ENCODE assay signal across 8 cellular contexts in the genomic region with DNA sequence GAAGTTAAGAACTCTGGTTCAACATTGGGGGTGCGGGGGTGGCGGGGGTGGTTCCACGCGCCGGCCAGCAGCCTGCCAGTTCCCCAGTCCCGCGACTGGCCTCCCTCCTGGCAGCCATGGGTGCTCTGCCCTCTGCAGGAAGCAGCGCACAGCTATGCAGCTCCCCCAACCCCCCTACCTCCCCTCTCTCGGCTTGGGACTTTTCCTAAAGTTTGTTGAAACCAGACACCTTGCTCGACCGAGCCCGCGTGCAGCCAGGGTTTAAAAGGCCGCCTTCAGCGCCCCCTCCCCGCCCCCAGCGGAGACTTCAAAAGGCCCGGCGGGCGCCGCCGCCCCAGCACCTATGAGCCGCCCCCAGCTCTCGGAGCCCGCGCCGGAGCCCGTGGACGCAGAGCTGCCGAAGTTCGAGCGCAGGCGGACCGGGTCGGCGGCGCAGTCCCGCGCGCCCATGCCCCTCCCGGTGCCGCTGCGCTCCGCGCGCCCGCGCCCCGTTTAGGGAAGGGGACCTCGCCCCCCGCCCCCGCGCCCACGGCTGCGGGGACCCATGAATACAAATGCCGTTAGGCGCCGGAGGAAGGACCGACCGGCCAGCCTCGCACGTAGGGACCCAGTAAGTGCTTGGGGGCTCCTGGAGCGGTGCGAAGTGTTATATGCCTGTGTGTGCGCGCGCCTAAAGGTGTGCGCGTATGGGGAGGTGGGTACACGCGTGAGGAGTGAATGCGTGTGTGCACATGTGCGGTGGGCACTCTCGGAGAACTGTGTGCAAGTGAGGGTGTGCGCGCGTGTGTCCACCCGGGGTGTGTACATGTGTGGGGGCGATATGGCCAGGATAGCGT. TPM values are rescaled to one million over a fixed set of nuclear protein-coding genes. Genes with fewer than 3 reads are reported as not detected.
DNase-seq lines count a peak whose midpoint lies in the region; ATAC-seq and TF ChIP-seq lines count a peak whose summit lies in the region.

No MANE protein-coding gene starts in this region.

- H3K27me3 ChIP-seq in tibial nerve: peaks cover 0 to 24% of the 10 kb centered on the region in 2 donors

- peak overlapping the region in 1 of 4 donors; percentile 34 for H3K27ac ChIP-seq in tibial nerve

- H3K36me3 Mint-ChIP-seq in activated CD8-positive, alpha-beta T cell treated with anti-CD3 and anti-CD28 coated beads for 36 hours (ENCODE audit: low read depth): no peaks in the 10 kb centered on the region
- no peaks in the 10 kb centered on the region for H3K36me3 Mint-ChIP-seq in activated CD8-positive, alpha-beta T cell treated with anti-CD3 and anti-CD28 coated beads, Interleukin-2, amount 10 ng/mL, durations not matched to agents 7 days and 5 days (ENCODE audit: low read depth)
- peaks cover 3% of the 10 kb centered on the region for H3K36me3 Mint-ChIP-seq in activated naive CD8-positive, alpha-beta T cell treated with anti-CD3 and anti-CD28 coated beads for 36 hours
- H3K36me3 Mint-ChIP-seq in immature natural killer cell: no peaks in the 10 kb centered on the region

- no peak for TF ChIP-seq CTCF in activated CD8-positive, alpha-beta T cell treated with anti-CD3 and anti-CD28 coated beads for 36 hours (IDR thresholded peaks at IDR 0.05)
- peak in 4 of 5 experiments; percentile 15 to 36 (median 30) for TF ChIP-seq CTCF in tibial nerve (IDR thresholded peaks at IDR 0.05)

- H3K4me3 Mint-ChIP-seq in activated CD8-positive, alpha-beta T cell treated with anti-CD3 and anti-CD28 coated beads for 36 hours: peak overlapping the region; percentile 44
- no peak overlapping the region for H3K4me3 Mint-ChIP-seq in activated CD8-positive, alpha-beta T cell treated with anti-CD3 and anti-CD28 coated beads, Interleukin-2, amount 10 ng/mL, durations not matched to agents 7 days and 5 days
- H3K4me3 Mint-ChIP-seq in activated naive CD8-positive, alpha-beta T cell treated with anti-CD3 and anti-CD28 coated beads for 36 hours: peak overlapping the region; percentile 72
- H3K4me3 Mint-ChIP-seq in immature natural killer cell: peak overlapping the region in 3 of 5 donors; percentile 64 to 72 (median 66)

- intact Hi-C loops in activated CD8-positive, alpha-beta T cell treated with anti-CD3 and anti-CD28 coated beads for 36 hours (cut with micrococcal nuclease): no loop called here

- H3K9me3 Mint-ChIP-seq in activated CD8-positive, alpha-beta T cell treated with anti-CD3 and anti-CD28 coated beads for 36 hours: no peaks in the 10 kb centered on the region
- no peaks in the 10 kb centered on the region for H3K9me3 Mint-ChIP-seq in activated CD8-positive, alpha-beta T cell treated with anti-CD3 and anti-CD28 coated beads, Interleukin-2, amount 10 ng/mL, durations not matched to agents 7 days and 5 days (ENCODE audit: insufficient read depth)
- H3K9me3 Mint-ChIP-seq in activated naive CD8-positive, alpha-beta T cell treated with anti-CD3 and anti-CD28 coated beads for 36 hours: no peaks in the 10 kb centered on the region
- peaks cover 0 to 6% (median 0%) of the 10 kb centered on the region in 6 donors for H3K9me3 Mint-ChIP-seq in immature natural killer cell

- TF ChIP-seq EP300 in tibial nerve (IDR thresholded peaks at IDR 0.05): no peak

- H3K36me3 ChIP-seq in tibial nerve: no peaks in the 10 kb centered on the region

- H3K27ac Mint-ChIP-seq in activated CD8-positive, alpha-beta T cell treated with anti-CD3 and anti-CD28 coated beads for 36 hours: no peak overlapping the region
- H3K27ac Mint-ChIP-seq in activated CD8-positive, alpha-beta T cell treated with anti-CD3 and anti-CD28 coated beads, Interleukin-2, amount 10 ng/mL, durations not matched to agents 7 days and 5 days: no peak overlapping the region
- no peak overlapping the region for H3K27ac Mint-ChIP-seq in activated naive CD8-positive, alpha-beta T cell treated with anti-CD3 and anti-CD28 coated beads for 36 hours
- no peak overlapping the region for H3K27ac Mint-ChIP-seq in immature natural killer cell

- H3K9me3 ChIP-seq in tibial nerve: no peaks in the 10 kb centered on the region

- peaks cover 0 to 48% (median 7%) of the 10 kb centered on the region in 4 donors for H3K4me1 ChIP-seq in tibial nerve

- peak overlapping the region; percentile 15 to 73 (median 46) for H3K4me3 ChIP-seq in tibial nerve

- 1 to 4% methylated on average over 29 to 33 of the region's 80 CpGs for WGBS in tibial nerve, 2 donors

- peaks cover 46% of the 10 kb centered on the region for H3K27me3 Mint-ChIP-seq in activated CD8-positive, alpha-beta T cell treated with anti-CD3 and anti-CD28 coated beads for 36 hours
- H3K27me3 Mint-ChIP-seq in activated CD8-positive, alpha-beta T cell treated with anti-CD3 and anti-CD28 coated beads, Interleukin-2, amount 10 ng/mL, durations not matched to agents 7 days and 5 days (ENCODE audit: low read depth): peaks cover 48% of the 10 kb centered on the region
- H3K27me3 Mint-ChIP-seq in activated naive CD8-positive, alpha-beta T cell treated with anti-CD3 and anti-CD28 coated beads for 36 hours: peaks cover 52% of the 10 kb centered on the region
- H3K27me3 Mint-ChIP-seq in immature natural killer cell (ENCODE audit: low read depth in 3 of 3): peaks cover 17 to 23% (median 19%) of the 10 kb centered on the region in 3 donors

- TF ChIP-seq POLR2A in tibial nerve (IDR thresholded peaks at IDR 0.05): no peak

- ATAC-seq in activated CD8-positive, alpha-beta T cell treated with anti-CD3 and anti-CD28 coated beads for 36 hours: no peak
- ATAC-seq in activated CD8-positive, alpha-beta T cell treated with anti-CD3 and anti-CD28 coated beads, Interleukin-2, amount 10 ng/mL, durations not matched to agents 7 days and 5 days: no peak
- ATAC-seq in HG02642 (IDR thresholded peaks at IDR 0.05; ENCODE audit: poor library complexity, unreplicated experiment) (no peak), HG03521 (IDR thresholded peaks at IDR 0.05; ENCODE audit: unreplicated experiment) (no peak)

- CTCF ChIA-PET in activated CD8-positive, alpha-beta T cell treated with anti-CD3 and anti-CD28 coated beads for 36 hours (lab: Charles Lee): interaction anchor here (0.9 to 7.3 kb wide), 10 partner anchors 9 to 186 kb away, joined by 3 to 65 read pairs (median 6); no protein-coding TSS in a partner anchor
- CTCF ChIA-PET in activated CD8-positive, alpha-beta T cell treated with anti-CD3 and anti-CD28 coated beads, Interleukin-2, amount 10 ng/mL, durations not matched to agents 7 days and 5 days (lab: Charles Lee): interaction anchor here (1.1 to 6.1 kb wide), 7 partner anchors 12 to 137 kb away, joined by 3 to 42 read pairs (median 4); no protein-coding TSS in a partner anchor

- DNase-seq in activated CD8-positive, alpha-beta T cell treated with anti-CD3 and anti-CD28 coated beads for 36 hours: peak; percentile 15
- no peak for DNase-seq in activated CD8-positive, alpha-beta T cell treated with anti-CD3 and anti-CD28 coated beads, Interleukin-2, amount 10 ng/mL, durations not matched to agents 7 days and 5 days
- peak; percentile 14 for DNase-seq in activated naive CD8-positive, alpha-beta T cell treated with anti-CD3 and anti-CD28 coated beads for 36 hours
- DNase-seq in immature natural killer cell (no peak), tibial nerve (ENCODE audit: low spot score in 2 of 2) (no peak), COLO668 (lab: John Stamatoyannopoulos, UW; ENCODE audit: unreplicated experiment) (no peak)

- H3K4me1 Mint-ChIP-seq in activated CD8-positive, alpha-beta T cell treated with anti-CD3 and anti-CD28 coated beads for 36 hours (ENCODE audit: low read depth): peaks cover 21% of the 10 kb centered on the region
- H3K4me1 Mint-ChIP-seq in activated CD8-positive, alpha-beta T cell treated with anti-CD3 and anti-CD28 coated beads, Interleukin-2, amount 10 ng/mL, durations not matched to agents 7 days and 5 days (ENCODE audit: low read depth): peaks cover 11% of the 10 kb centered on the region
- peaks cover 18% of the 10 kb centered on the region for H3K4me1 Mint-ChIP-seq in activated naive CD8-positive, alpha-beta T cell treated with anti-CD3 and anti-CD28 coated beads for 36 hours
- peaks cover 12 to 25% of the 10 kb centered on the region in 2 donors for H3K4me1 Mint-ChIP-seq in immature natural killer cell

- POLR2A ChIA-PET in activated CD8-positive, alpha-beta T cell treated with anti-CD3 and anti-CD28 coated beads for 36 hours (lab: Charles Lee): no interaction called here
- POLR2A ChIA-PET in activated CD8-positive, alpha-beta T cell treated with anti-CD3 and anti-CD28 coated beads, Interleukin-2, amount 10 ng/mL, durations not matched to agents 7 days and 5 days (lab: Charles Lee): no interaction called here

RNA-seq across cellular contexts. Expression of gene COL27A1, which starts 1.4 kb away (rescaled TPM):
- 1 to 10 TPM; 8.4 to 9.7 TPM for total RNA-seq in activated CD8-positive, alpha-beta T cell treated with anti-CD3 and anti-CD28 coated beads for 36 hours
- under 1 TPM; 0.47 to 0.99 TPM for total RNA-seq in activated CD8-positive, alpha-beta T cell treated with anti-CD3 and anti-CD28 coated beads, Interleukin-2, amount 10 ng/mL, durations not matched to agents 7 days and 5 days
- 10 to 100 TPM; 11.4 to 12.2 TPM for total RNA-seq in activated naive CD8-positive, alpha-beta T cell treated with anti-CD3 and anti-CD28 coated beads for 36 hours
- polyA plus RNA-seq in immature natural killer cell: not detected
- total RNA-seq in tibial nerve: 10 to 100 TPM; 14.9 to 55.8 (median 27.7) TPM

RNA-seq across cellular contexts. Expression of gene KIF12, which starts 54.9 kb away (rescaled TPM):
- total RNA-seq in activated CD8-positive, alpha-beta T cell treated with anti-CD3 and anti-CD28 coated beads for 36 hours: not detected
- total RNA-seq in activated CD8-positive, alpha-beta T cell treated with anti-CD3 and anti-CD28 coated beads, Interleukin-2, amount 10 ng/mL, durations not matched to agents 7 days and 5 days: not detected
- not detected for total RNA-seq in activated naive CD8-positive, alpha-beta T cell treated with anti-CD3 and anti-CD28 coated beads for 36 hours
- polyA plus RNA-seq in immature natural killer cell: not detected
- total RNA-seq in tibial nerve: not detected

Comparison
In these comparisons a context has a peak if more than half of its experiments do, and no peak if none do; other contexts are left out.
1. DNase-seq: peak in activated CD8-positive, alpha-beta T cell treated with anti-CD3 and anti-CD28 coated beads for 36 hours (single experiment) and activated naive CD8-positive, alpha-beta T cell treated with anti-CD3 and anti-CD28 coated beads for 36 hours (single experiment); none in activated CD8-positive, alpha-beta T cell treated with anti-CD3 and anti-CD28 coated beads, Interleukin-2, amount 10 ng/mL, durations not matched to agents 7 days and 5 days (single experiment), immature natural killer cell (0 of 3), tibial nerve (0 of 2) and COLO668 (single experiment).
2. RNA of gene COL27A1, which starts 1.4 kb away (total RNA-seq): 14.9 to 55.8 TPM in tibial nerve, 11.4 to 12.2 TPM in activated naive CD8-positive, alpha-beta T cell treated with anti-CD3 and anti-CD28 coated beads for 36 hours and 8.4 to 9.7 TPM in activated CD8-positive, alpha-beta T cell treated with anti-CD3 and anti-CD28 coated beads for 36 hours; 0.47 to 0.99 TPM in activated CD8-positive, alpha-beta T cell treated with anti-CD3 and anti-CD28 coated beads, Interleukin-2, amount 10 ng/mL, durations not matched to agents 7 days and 5 days; every median in the first group is over 4 times any median in the second.